21 cellular contexts compared by ENCODE assay signal in the genomic region with DNA sequence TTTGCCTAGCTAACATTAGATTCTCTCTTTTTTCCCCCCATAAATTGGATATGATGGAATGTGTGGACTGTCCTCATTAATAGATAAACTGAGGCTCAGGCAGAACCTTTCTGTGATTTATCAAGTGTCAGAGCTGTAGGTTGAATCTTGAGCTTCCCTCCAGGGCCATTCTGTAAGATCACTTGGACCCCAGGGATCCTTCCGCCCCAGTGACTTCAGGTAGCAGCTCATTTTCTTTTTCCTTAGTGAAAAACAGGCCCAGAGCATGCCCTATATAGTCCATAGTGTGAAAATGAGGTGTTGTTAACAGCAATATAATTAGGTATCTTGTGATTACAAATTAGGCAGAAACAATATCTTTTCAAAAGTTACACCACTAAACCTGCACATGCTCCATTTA.
DNase-seq lines count a peak whose midpoint lies in the region; ATAC-seq, FAIRE-seq and TF ChIP-seq lines count a peak whose summit lies in the region.
"Had no signal": no experiment of that assay in that cellular context is flagged by ENCODE, and none has a peak within 500 bp of the region (broad histone marks: within the 10 kb centered on the region; RNA-seq: fewer than 3 reads in every experiment).

No MANE protein-coding gene starts in this region.

- H3K27ac Mint-ChIP-seq in HFFc6 (peak overlapping the region; percentile 71), astrocyte (ENCODE audit: unreplicated experiment) (peak overlapping the region; percentile 37), nephron (peak overlapping the region; percentile 24 to 62 (median 27))
- no peak overlapping the region for H3K27ac Mint-ChIP-seq in stimulated activated memory B cell treated with anti-CD40 and anti-IgM and Interleukin-4, amounts not matched to agents 10 μg/mL and 1 μg/mL and 100 μg/mL, for 72 hours
- H3K27ac Mint-ChIP-seq: CD4-positive, alpha-beta T cell had no signal

- no peaks in the 10 kb centered on the region for H3K9me3 ChIP-seq in astrocyte (ENCODE audit: insufficient read depth, low read depth, low read length)
- H3K9me3 ChIP-seq in smooth muscle cell (replicated peaks; ENCODE audit: low read depth), result no peaks in the 10 kb centered on the region
- H3K9me3 ChIP-seq: A549, MG63 had no signal

- H3K4me1 ChIP-seq in astrocyte (ENCODE audit: insufficient read depth, low read length) (peaks cover 10% of the 10 kb centered on the region), smooth muscle cell (ENCODE audit: low read depth) (peaks cover 6% of the 10 kb centered on the region)
- H3K4me1 ChIP-seq: A549, Caco-2 had no signal

- no peak overlapping the region for H3K27ac ChIP-seq in astrocyte (ENCODE audit: low read depth, low read length)
- H3K27ac ChIP-seq in smooth muscle cell (ENCODE audit: low read depth), result no peak overlapping the region
- H3K27ac ChIP-seq: A549 had no signal

- H3K9me3 Mint-ChIP-seq in HFFc6 (no peaks in the 10 kb centered on the region), astrocyte (ENCODE audit: unreplicated experiment) (no peaks in the 10 kb centered on the region), nephron (no peaks in the 10 kb centered on the region)
- no peaks in the 10 kb centered on the region for H3K9me3 Mint-ChIP-seq in stimulated activated memory B cell treated with anti-CD40 and anti-IgM and Interleukin-4, amounts not matched to agents 10 μg/mL and 1 μg/mL and 100 μg/mL, for 72 hours

- DNase-seq in HFFc6, result no peak
- DNase-seq in astrocyte (ENCODE audit: low read depth), result no peak
- no peak for DNase-seq in smooth muscle cell (lab: John Stamatoyannopoulos, UW; ENCODE audit: unreplicated experiment)
- no peak for DNase-seq in NCI-H226
- DNase-seq in GM12891 (ENCODE audit: insufficient read length, low spot score), result no peak
- DNase-seq: Caco-2; CD4-positive, alpha-beta T cell; DND-41; MG63; NCI-H1417; NCI-H1694 treated with DMSO at 0.1 percent for 48 hours; NCI-H2081 treated with DMSO at 0.1 percent for 48 hours; NCI-H2171 treated with DMSO at 0.1 percent for 48 hours; NCI-H446; NCI-H526 treated with DMSO at 0.1 percent for 48 hours; Right ventricle myocardium superior had no signal

- no peaks in the 10 kb centered on the region for H3K36me3 ChIP-seq in astrocyte (ENCODE audit: insufficient read depth, low read length)
- H3K36me3 ChIP-seq in smooth muscle cell (ENCODE audit: low read depth), result no peaks in the 10 kb centered on the region
- H3K36me3 ChIP-seq: MG63 had no signal

- H3K79me2 ChIP-seq in astrocyte (ENCODE audit: insufficient read depth, low read length) (no peaks in the 10 kb centered on the region), smooth muscle cell (ENCODE audit: low read depth) (no peaks in the 10 kb centered on the region)

- peak overlapping the region; percentile 53 for H3K4me2 ChIP-seq in astrocyte (ENCODE audit: low read length)
- H3K4me2 ChIP-seq in smooth muscle cell, result no peak overlapping the region
- H3K4me2 ChIP-seq: A549 had no signal

- H3K36me3 Mint-ChIP-seq in HFFc6 (ENCODE audit: low read depth), result peaks cover 1% of the 10 kb centered on the region; the same call in 1 of the 2 replicates
- no peaks in the 10 kb centered on the region for H3K36me3 Mint-ChIP-seq in astrocyte (ENCODE audit: low read depth, unreplicated experiment)
- H3K36me3 Mint-ChIP-seq in nephron (ENCODE audit: low read depth), result no peaks in the 10 kb centered on the region
- H3K36me3 Mint-ChIP-seq in stimulated activated memory B cell treated with anti-CD40 and anti-IgM and Interleukin-4, amounts not matched to agents 10 μg/mL and 1 μg/mL and 100 μg/mL, for 72 hours, result no peaks in the 10 kb centered on the region

- H3F3A ChIP-seq in smooth muscle cell (ENCODE audit: low read depth), result peaks cover 5% of the 10 kb centered on the region

- no peak for TF ChIP-seq POLR2A in GM12891 (IDR thresholded peaks at IDR 0.05; ENCODE audit: low read depth, low read length)

- 93% methylated on average over 1 of the region's 1 CpG for WGBS in smooth muscle cell (ENCODE audit: low lambda C conversion rate)

- H3K4me3 ChIP-seq in astrocyte (ENCODE audit: insufficient read depth, low read depth, low read length), result no peak overlapping the region
- no peak overlapping the region for H3K4me3 ChIP-seq in smooth muscle cell
- H3K4me3 ChIP-seq: A549, K562, MG63 had no signal

- ATAC-seq in stimulated activated memory B cell treated with anti-CD40 and anti-IgM and Interleukin-4, amounts not matched to agents 10 μg/mL and 1 μg/mL and 100 μg/mL, for 72 hours, result no peak
- ATAC-seq: A549, K562 had no signal

- no peaks in the 10 kb centered on the region for H3K27me3 Mint-ChIP-seq in HFFc6 (ENCODE audit: insufficient read depth)
- no peaks in the 10 kb centered on the region for H3K27me3 Mint-ChIP-seq in astrocyte (ENCODE audit: low read depth, unreplicated experiment)
- H3K27me3 Mint-ChIP-seq in nephron (ENCODE audit: low read depth), result no peaks in the 10 kb centered on the region
- H3K27me3 Mint-ChIP-seq in stimulated activated memory B cell treated with anti-CD40 and anti-IgM and Interleukin-4, amounts not matched to agents 10 μg/mL and 1 μg/mL and 100 μg/mL, for 72 hours, result peaks cover 8% of the 10 kb centered on the region
- H3K27me3 Mint-ChIP-seq: CD4-positive, alpha-beta T cell had no signal

- H3K9ac ChIP-seq in astrocyte (ENCODE audit: low read length) (no peak overlapping the region), smooth muscle cell (ENCODE audit: low read depth) (no peak overlapping the region)

- no peaks in the 10 kb centered on the region for H4K20me1 ChIP-seq in astrocyte (ENCODE audit: insufficient read depth, low read length)
- no peaks in the 10 kb centered on the region for H4K20me1 ChIP-seq in smooth muscle cell (ENCODE audit: low read depth)

- TF ChIP-seq CTCF in HFFc6 (IDR thresholded peaks at IDR 0.05) (no peak), astrocyte (IDR thresholded peaks at IDR 0.05; ENCODE audit: insufficient read depth, low read depth, low read length) (no peak), nephron (IDR thresholded peaks at IDR 0.05; ENCODE audit: unreplicated experiment in 3 of 3) (no peak), smooth muscle cell (IDR thresholded peaks at IDR 0.05; ENCODE audit: borderline replicate concordance, insufficient read depth, poor library complexity, severe bottlenecking) (no peak)

- peaks cover 56% of the 10 kb centered on the region for H3K4me1 Mint-ChIP-seq in HFFc6 (ENCODE audit: low read depth)
- peaks cover 16% of the 10 kb centered on the region for H3K4me1 Mint-ChIP-seq in astrocyte (ENCODE audit: low read depth, unreplicated experiment)
- peaks cover 9% of the 10 kb centered on the region for H3K4me1 Mint-ChIP-seq in nephron
- H3K4me1 Mint-ChIP-seq in stimulated activated memory B cell treated with anti-CD40 and anti-IgM and Interleukin-4, amounts not matched to agents 10 μg/mL and 1 μg/mL and 100 μg/mL, for 72 hours, result no peaks in the 10 kb centered on the region

- H3K27me3 ChIP-seq in astrocyte (ENCODE audit: insufficient read depth, low read length) (no peaks in the 10 kb centered on the region), smooth muscle cell (ENCODE audit: low read depth) (no peaks in the 10 kb centered on the region)
- H3K27me3 ChIP-seq: MG63 had no signal

- FAIRE-seq in astrocyte (lab: Jason Lieb, UNC), result no peak
- FAIRE-seq in GM12891 (lab: Jason Lieb, UNC), result no peak
- FAIRE-seq: A549, GM19239, K562 had no signal

- peak overlapping the region; percentile 19 for H2AFZ ChIP-seq in astrocyte (ENCODE audit: low read depth, low read length)
- peak overlapping the region; percentile 74 for H2AFZ ChIP-seq in smooth muscle cell (ENCODE audit: low read depth)

- H3K4me3 Mint-ChIP-seq in HFFc6 (no peak overlapping the region; the same call in 1 of the 2 replicates), astrocyte (ENCODE audit: unreplicated experiment) (no peak overlapping the region), nephron (no peak overlapping the region)
- H3K4me3 Mint-ChIP-seq in stimulated activated memory B cell treated with anti-CD40 and anti-IgM and Interleukin-4, amounts not matched to agents 10 μg/mL and 1 μg/mL and 100 μg/mL, for 72 hours, result no peak overlapping the region
- H3K4me3 Mint-ChIP-seq: CD4-positive, alpha-beta T cell had no signal

TF ChIP-seq in GM12891, 5 proteins besides CTCF, POLR2A, EP300 and RAD21:
- TF ChIP-seq PAX5 (IDR thresholded peaks at IDR 0.05; ENCODE audit: insufficient read depth, low read length, severe bottlenecking) (no peak), TAF1 (IDR thresholded peaks at IDR 0.05; ENCODE audit: low read depth, low read length) (no peak), SPI1 (IDR thresholded peaks at IDR 0.05; ENCODE audit: low read depth, low read length) (no peak), POLR2AphosphoS5 (IDR thresholded peaks at IDR 0.05; ENCODE audit: low read depth, low read length) (no peak), POU2F2 (IDR thresholded peaks at IDR 0.05; ENCODE audit: low read depth, low read length) (no peak)
